ENCODE assay signal across 10 cellular contexts in the genomic region with DNA sequence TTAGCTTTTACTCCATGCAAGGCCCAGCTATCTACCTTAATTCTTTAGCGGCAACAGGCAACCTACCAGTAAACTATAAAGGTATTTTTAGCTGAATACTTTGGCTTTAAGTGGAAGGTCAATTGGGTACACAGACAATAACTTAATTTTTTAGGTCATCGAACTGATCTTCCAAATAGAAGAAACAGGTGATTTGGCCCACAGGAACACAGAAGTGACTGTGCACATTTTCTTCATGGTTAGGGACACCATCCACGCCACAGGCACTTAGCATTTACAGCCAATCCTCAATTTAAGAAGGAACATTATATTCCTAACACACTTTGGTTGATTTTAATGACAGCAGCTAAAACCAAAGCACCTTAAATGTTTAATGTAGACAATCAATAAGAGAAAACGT. TPM values are rescaled to one million over a fixed set of nuclear protein-coding genes. Genes with fewer than 3 reads are reported as not detected.
DNase-seq lines count a peak whose midpoint lies in the region; ATAC-seq, FAIRE-seq and TF ChIP-seq lines count a peak whose summit lies in the region.
"Had no signal": no experiment of that assay in that cellular context is flagged by ENCODE, and none has a peak within 500 bp of the region (broad histone marks: within the 10 kb centered on the region; RNA-seq: fewer than 3 reads in every experiment).

No MANE protein-coding gene starts in this region.

- no peak for FAIRE-seq in GM12892 (lab: Jason Lieb, UNC)

- TF ChIP-seq CTCF in left lung (IDR thresholded peaks at IDR 0.05) (no peak), thoracic aorta (IDR thresholded peaks at IDR 0.05) (no peak)

- DNase-seq in activated naive CD4-positive, alpha-beta T cell treated with anti-CD3 and anti-CD28 coated beads, Interleukin-2, amount 50 U/mL, for 72 hours (ENCODE audit: low spot score in 2 of 2) = no peak
- no peak for DNase-seq in left lung
- DNase-seq in thoracic aorta (ENCODE audit: low spot score) = no peak
- no peak for DNase-seq in mucosa of gallbladder (ENCODE audit: low spot score)
- no peak for DNase-seq in GM12892 (ENCODE audit: insufficient read length)
- DNase-seq in NCI-H69 (lab: John Stamatoyannopoulos, UW) = no peak
- DNase-seq: DMS153, HCEC 1CT had no signal

- no peaks in the 10 kb centered on the region for H3K36me3 ChIP-seq in left lung
- H3K36me3 ChIP-seq in thoracic aorta = no peaks in the 10 kb centered on the region

- H3K9me3 ChIP-seq in left lung = no peaks in the 10 kb centered on the region
- no peaks in the 10 kb centered on the region for H3K9me3 ChIP-seq in thoracic aorta

- no peaks in the 10 kb centered on the region for H3K27me3 ChIP-seq in left lung
- no peaks in the 10 kb centered on the region for H3K27me3 ChIP-seq in thoracic aorta (replicated peaks; ENCODE audit: insufficient read depth)

- H3K36me3 Mint-ChIP-seq in activated naive CD4-positive, alpha-beta T cell treated with anti-CD3 and anti-CD28 coated beads, Interleukin-2, amount 50 U/mL, for 24 hours = peaks cover 4% of the 10 kb centered on the region
- H3K36me3 Mint-ChIP-seq in activated naive CD4-positive, alpha-beta T cell treated with anti-CD3 and anti-CD28 coated beads, Interleukin-2, amount 50 U/mL, for 72 hours = peaks cover 9 to 22% of the 10 kb centered on the region in 2 donors
- no peaks in the 10 kb centered on the region for H3K36me3 Mint-ChIP-seq in activated naive CD8-positive, alpha-beta T cell

- H3K27ac ChIP-seq in left lung (peak overlapping the region; percentile 4 to 89), thoracic aorta (no peak overlapping the region)

- peak overlapping the region; percentile 55 to 87 for H3K4me3 ChIP-seq in left lung
- H3K4me3 ChIP-seq in thoracic aorta = peak overlapping the region; percentile 99

- no peak for ATAC-seq in activated naive CD4-positive, alpha-beta T cell treated with anti-CD3 and anti-CD28 coated beads, Interleukin-2, amount 50 U/mL, for 72 hours
- no peak for ATAC-seq in left lung
- ATAC-seq in thoracic aorta (ENCODE audit: insufficient number of reproducible peaks, low FRiP score, low read depth) = no peak

- peaks cover 24 to 44% of the 10 kb centered on the region in 2 donors for H3K4me1 ChIP-seq in left lung
- H3K4me1 ChIP-seq in thoracic aorta (ENCODE audit: control insufficient read depth in 1 of 2, low read depth in 2 of 2) = peaks cover 31 to 55% of the 10 kb centered on the region in 2 donors

- H3K27me3 Mint-ChIP-seq in activated naive CD4-positive, alpha-beta T cell treated with anti-CD3 and anti-CD28 coated beads, Interleukin-2, amount 50 U/mL, for 24 hours = no peaks in the 10 kb centered on the region
- H3K27me3 Mint-ChIP-seq in activated naive CD8-positive, alpha-beta T cell = no peaks in the 10 kb centered on the region

- no peak overlapping the region for H3K27ac Mint-ChIP-seq in activated naive CD4-positive, alpha-beta T cell treated with anti-CD3 and anti-CD28 coated beads, Interleukin-2, amount 50 U/mL, for 24 hours
- peak overlapping the region in 1 of 2 donors; percentile 94 for H3K27ac Mint-ChIP-seq in activated naive CD4-positive, alpha-beta T cell treated with anti-CD3 and anti-CD28 coated beads, Interleukin-2, amount 50 U/mL, for 72 hours
- H3K27ac Mint-ChIP-seq in activated naive CD8-positive, alpha-beta T cell = peak overlapping the region; percentile 99

- no peak for TF ChIP-seq POLR2A in GM12892 (IDR thresholded peaks at IDR 0.05; ENCODE audit: low read depth, low read length)

- no peaks in the 10 kb centered on the region for H3K9me3 Mint-ChIP-seq in activated naive CD4-positive, alpha-beta T cell treated with anti-CD3 and anti-CD28 coated beads, Interleukin-2, amount 50 U/mL, for 24 hours
- H3K9me3 Mint-ChIP-seq in activated naive CD4-positive, alpha-beta T cell treated with anti-CD3 and anti-CD28 coated beads, Interleukin-2, amount 50 U/mL, for 72 hours = no peaks in the 10 kb centered on the region
- H3K9me3 Mint-ChIP-seq in activated naive CD8-positive, alpha-beta T cell (ENCODE audit: low read depth) = no peaks in the 10 kb centered on the region

- intact Hi-C loops in left lung (cut with DNase I) = no loop called here

- peaks cover 50% of the 10 kb centered on the region for H3K4me1 Mint-ChIP-seq in activated naive CD4-positive, alpha-beta T cell treated with anti-CD3 and anti-CD28 coated beads, Interleukin-2, amount 50 U/mL, for 24 hours
- peaks cover 50% of the 10 kb centered on the region for H3K4me1 Mint-ChIP-seq in activated naive CD8-positive, alpha-beta T cell (ENCODE audit: low read depth)

- peak overlapping the region; percentile 98 for H3K4me3 Mint-ChIP-seq in activated naive CD4-positive, alpha-beta T cell treated with anti-CD3 and anti-CD28 coated beads, Interleukin-2, amount 50 U/mL, for 24 hours
- peak overlapping the region; percentile 98 for H3K4me3 Mint-ChIP-seq in activated naive CD8-positive, alpha-beta T cell

RNA-seq across cellular contexts. Expression of a gene that starts 1.9 kb away (rescaled TPM):
- 100 to 1,000 TPM; 103 to 118 TPM for total RNA-seq in activated naive CD4-positive, alpha-beta T cell treated with anti-CD3 and anti-CD28 coated beads, Interleukin-2, amount 50 U/mL, for 72 hours
- total RNA-seq in left lung = 100 to 1,000 TPM; 152 to 158 TPM
- 100 to 1,000 TPM; 102 to 172 TPM for total RNA-seq in thoracic aorta
- 132 TPM for total RNA-seq in mucosa of gallbladder
- polyA plus RNA-seq in GM12892 (2012; ENCODE audit: missing spikeins) = 90.0 TPM

RNA-seq across cellular contexts. Expression of a gene that starts 38.2 kb away (rescaled TPM):
- total RNA-seq in activated naive CD4-positive, alpha-beta T cell treated with anti-CD3 and anti-CD28 coated beads, Interleukin-2, amount 50 U/mL, for 72 hours = 10 to 100 TPM; 14.0 to 19.5 TPM
- total RNA-seq in left lung (10 to 100 TPM; 21.8 to 33.4 TPM), thoracic aorta (10 to 100 TPM; 37.6 to 58.8 TPM), mucosa of gallbladder (12.5 TPM)
- 16.9 TPM for polyA plus RNA-seq in GM12892 (2012; ENCODE audit: missing spikeins)

Comparison
In these comparisons a context has a peak if more than half of its experiments do, and no peak if none do; other contexts are left out.
1. H3K27ac ChIP-seq: peak in left lung (2 of 2); none in thoracic aorta (0 of 2).